ENCODE assay signal across 8 cellular contexts in genomic region chr19:53109527-53109926, GRCh38. TPM values are rescaled to one million over a fixed set of nuclear protein-coding genes. Genes with fewer than 3 reads are reported as not detected.
"Had no signal": no experiment of that assay in that cellular context is flagged by ENCODE, and none has a peak within 500 bp of the region (broad histone marks: within the 10 kb centered on the region; RNA-seq: fewer than 3 reads in every experiment).

No MANE protein-coding gene starts in this region.

- H3K4me1 Mint-ChIP-seq: IgD-negative memory B cell had no signal

- DNase-seq: IMR-90, KBM-7, KG1 had no signal

- ATAC-seq: HepG2, K562 had no signal

- H3K27ac Mint-ChIP-seq: IgD-negative memory B cell had no signal

- H3K4me3 Mint-ChIP-seq: IgD-negative memory B cell had no signal

RNA-seq across cellular contexts. Expression of gene ZNF415, which starts 23.2 kb away (rescaled TPM):
- total RNA-seq: HT-29, HT1080 had no signal

RNA-seq across cellular contexts. Expression of gene ZNF347, which starts 49.3 kb away (rescaled TPM):
- total RNA-seq: HT-29 had no signal
